6 cellular contexts compared by ENCODE assay signal in genomic region chr14:20619688-20620087, GRCh38. TPM values are rescaled to one million over a fixed set of nuclear protein-coding genes. Genes with fewer than 3 reads are reported as not detected.
"Had no signal": no experiment of that assay in that cellular context is flagged by ENCODE, and none has a peak within 500 bp of the region (broad histone marks: within the 10 kb centered on the region; RNA-seq: fewer than 3 reads in every experiment).

No MANE protein-coding gene starts in this region.

RNA-seq across cellular contexts. Expression of gene OR6S1, which starts 21.8 kb away (rescaled TPM):
- total RNA-seq: GM23248, GM23338, H4, H7, H9, HFFc6 had no signal
- polyA plus RNA-seq: GM23248, GM23338 had no signal

RNA-seq across cellular contexts. Expression of gene RNASE12, which starts 28.5 kb away (rescaled TPM):
- total RNA-seq: GM23248, GM23338, H4, H7, H9, HFFc6 had no signal
- polyA plus RNA-seq: GM23248, GM23338 had no signal

RNA-seq across cellular contexts. Expression of gene RNASE11, which starts 31.9 kb away (rescaled TPM):
- total RNA-seq: GM23248, GM23338, H4, H7, H9, HFFc6 had no signal
- polyA plus RNA-seq: GM23248, GM23338 had no signal

RNA-seq across cellular contexts. Expression of gene RNASE9, which starts 58.8 kb away (rescaled TPM):
- total RNA-seq: GM23248, H4, H7, H9, HFFc6 had no signal
- polyA plus RNA-seq: GM23248, GM23338 had no signal
